Comparison of ENCODE assay signal across 9 cellular contexts in the genomic region with DNA sequence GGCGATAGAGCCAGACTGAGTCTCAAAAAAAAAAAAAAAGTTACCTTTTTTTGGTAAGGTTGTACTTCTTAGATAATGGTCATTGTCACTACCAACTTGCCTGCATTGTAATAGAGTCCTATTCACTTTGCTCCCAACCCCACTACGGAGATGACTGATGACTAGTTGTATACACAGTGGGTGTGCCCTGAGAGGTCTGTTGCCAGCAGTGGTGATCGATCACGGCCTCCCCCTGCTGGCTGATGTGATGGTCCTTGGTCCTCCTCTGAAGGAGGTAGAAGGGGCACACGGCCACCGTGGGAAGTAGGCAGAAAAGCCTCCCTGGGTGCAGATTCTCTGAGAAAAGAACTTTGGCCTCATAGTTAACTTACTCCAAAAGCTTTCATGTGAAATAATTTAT.
DNase-seq lines count a peak whose midpoint lies in the region; ATAC-seq and TF ChIP-seq lines count a peak whose summit lies in the region.
"Had no signal": no experiment of that assay in that cellular context is flagged by ENCODE, and none has a peak within 500 bp of the region (broad histone marks: within the 10 kb centered on the region; RNA-seq: fewer than 3 reads in every experiment).

No MANE protein-coding gene starts in this region.

- TF ChIP-seq CTCF in DOHH2 (IDR thresholded peaks at IDR 0.05; ENCODE audit: low read depth, low read length, poor library complexity, severe bottlenecking): peak; percentile 44

- H3K4me1 ChIP-seq in DOHH2 (ENCODE audit: control insufficient read depth, low read length): no peaks in the 10 kb centered on the region

- peaks cover 8% of the 10 kb centered on the region for H3K27me3 ChIP-seq in DOHH2 (ENCODE audit: control insufficient read depth, low read length)

- no peaks in the 10 kb centered on the region for H4K20me1 ChIP-seq in DOHH2 (ENCODE audit: control insufficient read depth, insufficient read depth, low read depth, low read length)

- no peaks in the 10 kb centered on the region for H3K79me2 ChIP-seq in DOHH2 (ENCODE audit: control insufficient read depth, low read length)

- H3K9me3 ChIP-seq in DOHH2 (ENCODE audit: control insufficient read depth, insufficient read depth, low read length): no peaks in the 10 kb centered on the region
- H3K9me3 ChIP-seq: neutrophil had no signal

- intact Hi-C loops in posterior cingulate gyrus (cut with DNase I): no loop called here

- no peak overlapping the region for H3K4me3 ChIP-seq in DOHH2 (ENCODE audit: low read length)

- ATAC-seq in GM21723 (IDR thresholded peaks at IDR 0.05; ENCODE audit: unreplicated experiment): peak; percentile 73

- no peaks in the 10 kb centered on the region for H3K9me2 ChIP-seq in DOHH2 (replicated peaks; ENCODE audit: control insufficient read depth, low read length)

- no peak overlapping the region for H3K4me2 ChIP-seq in DOHH2 (ENCODE audit: low read length)

- H3K36me3 ChIP-seq in DOHH2 (ENCODE audit: control insufficient read depth, low read length): no peaks in the 10 kb centered on the region
- H3K36me3 ChIP-seq: neutrophil had no signal

- peak; percentile 53 for DNase-seq in NCI-H748 (lab: John Stamatoyannopoulos, UW; ENCODE audit: unreplicated experiment)
- peak; percentile 71 to 74 for DNase-seq in activated T-cell treated with anti-CD3 and anti-CD28 coated beads, Interleukin-2, amount 50 U/mL, for 48 hours
- DNase-seq in iPS-NIHi11 (ENCODE audit: low spot score): peak; percentile 76
- peak; percentile 64 for DNase-seq in stromal cell of bone marrow (ENCODE audit: low read depth)
- DNase-seq in posterior cingulate gyrus: no peak
- DNase-seq in NCI-H1048 (lab: John Stamatoyannopoulos, UW): no peak

- no peaks in the 10 kb centered on the region for H3F3A ChIP-seq in DOHH2 (ENCODE audit: control insufficient read depth, insufficient read depth)

- no peak overlapping the region for H3K27ac ChIP-seq in DOHH2 (ENCODE audit: low read depth, low read length)
- H3K27ac ChIP-seq: neutrophil had no signal

Comparison
In these comparisons a context has a peak if more than half of its experiments do, and no peak if none do; other contexts are left out.
1. DNase-seq: peak in NCI-H748 (single experiment), activated T-cell treated with anti-CD3 and anti-CD28 coated beads, Interleukin-2, amount 50 U/mL, for 48 hours (2 of 2), iPS-NIHi11 (single experiment) and stromal cell of bone marrow (single experiment); none in posterior cingulate gyrus (0 of 10) and NCI-H1048 (single experiment).